ENCODE assay signal across 9 cellular contexts in the genomic region with DNA sequence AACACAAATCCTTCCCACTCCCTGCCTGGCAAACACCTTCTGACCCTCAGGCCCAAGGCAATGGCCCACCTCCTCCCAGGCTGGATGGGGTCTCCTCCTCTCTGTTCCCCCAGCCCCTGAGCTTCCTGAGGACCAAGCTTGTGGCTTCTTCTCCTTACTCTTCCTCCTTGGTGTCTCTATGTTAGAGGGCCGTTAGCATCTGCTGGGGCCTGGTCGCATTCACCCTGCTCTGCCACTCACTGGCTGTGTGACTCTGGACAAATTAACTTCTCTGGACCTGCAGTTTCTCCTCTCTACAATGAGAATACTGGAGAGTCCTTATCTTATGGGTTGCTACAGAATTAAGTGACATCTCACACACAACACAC. TPM values are rescaled to one million over a fixed set of nuclear protein-coding genes. Genes with fewer than 3 reads are reported as not detected.
DNase-seq lines count a peak whose midpoint lies in the region; ATAC-seq, FAIRE-seq and TF ChIP-seq lines count a peak whose summit lies in the region.
"Had no signal": no experiment of that assay in that cellular context is flagged by ENCODE, and none has a peak within 500 bp of the region (broad histone marks: within the 10 kb centered on the region; RNA-seq: fewer than 3 reads in every experiment).

No MANE protein-coding gene starts in this region.

- peak overlapping the region; percentile 93 for H3K27ac Mint-ChIP-seq in activated naive CD4-positive, alpha-beta T cell treated with anti-CD3 and anti-CD28 coated beads, Interleukin-2, amount 50 U/mL, for 24 hours
- peak overlapping the region; percentile 49 for H3K27ac Mint-ChIP-seq in type B pancreatic cell

- H3K23ac ChIP-seq in mesenchymal stem cell (ENCODE audit: low read length in 2 of 2), result peak overlapping the region; percentile 2 to 75

- ATAC-seq in GM12878 (no peak), HG03565 (IDR thresholded peaks at IDR 0.05; ENCODE audit: unreplicated experiment) (no peak), GM19455 (IDR thresholded peaks at IDR 0.05; ENCODE audit: unreplicated experiment) (no peak)

- TF ChIP-seq CTCF in GM12878 (IDR thresholded peaks at IDR 0.05 in 2 of 3, conservative IDR thresholded peaks at IDR 0.05 in 1 of 3; ENCODE audit: control insufficient read depth in 2 of 3, extremely low read depth in 1 of 3, insufficient read depth in 1 of 3, low read depth in 3 of 3, low read length in 3 of 3), result no peak
- TF ChIP-seq CTCF in type B pancreatic cell (conservative IDR thresholded peaks at IDR 0.05), result no peak

- WGBS in GM12878 (ENCODE audit: insufficient coverage, insufficient replicate concordance, low lambda C conversion rate, missing lambda C conversion rate), result 85% methylated on average over 2 of the region's 2 CpGs
- 45% methylated on average over 2 of the region's 2 CpGs for WGBS in mesenchymal stem cell

- H3K4me1 Mint-ChIP-seq in activated naive CD4-positive, alpha-beta T cell treated with anti-CD3 and anti-CD28 coated beads, Interleukin-2, amount 50 U/mL, for 24 hours, result peaks cover 49% of the 10 kb centered on the region
- H3K4me1 Mint-ChIP-seq in type B pancreatic cell (ENCODE audit: unreplicated experiment), result peaks cover 40% of the 10 kb centered on the region

- H2BK12ac ChIP-seq in mesenchymal stem cell (ENCODE audit: low read length in 2 of 2), result peak overlapping the region; percentile 97 to 99

- no TSS peak for BruUV-seq in GM12878 (replicated peaks; lab: Mats Ljungman, UMichigan)

- H3K4me3 ChIP-seq in GM12878 (no peak overlapping the region), mesenchymal stem cell (ENCODE audit: insufficient read depth in 1 of 2, low read depth in 1 of 2, low read length in 2 of 2) (peak overlapping the region in 1 of 2 experiments; percentile 92)

- H3K18ac ChIP-seq in mesenchymal stem cell (ENCODE audit: low read depth in 1 of 2, low read length in 2 of 2), result peak overlapping the region; percentile 96 to 100

- H3K27me3 ChIP-seq in GM12878 (replicated peaks in 1 of 2; ENCODE audit: control insufficient read depth in 2 of 2, insufficient read depth in 2 of 2, low read length in 1 of 2) (no peaks in the 10 kb centered on the region; a peak in 1 of 4 replicates), mesenchymal stem cell (ENCODE audit: control insufficient read depth in 1 of 2, insufficient read depth in 1 of 2, low read length in 2 of 2) (no peaks in the 10 kb centered on the region)

- H2BK120ac ChIP-seq in mesenchymal stem cell (ENCODE audit: low read depth, low read length), result peak overlapping the region; percentile 88

- no peaks in the 10 kb centered on the region for H3K79me2 ChIP-seq in GM12878 (ENCODE audit: control insufficient read depth, insufficient read depth, low read length)

- peak overlapping the region in 1 of 2 experiments; percentile 98 for H3K14ac ChIP-seq in mesenchymal stem cell (ENCODE audit: low read length in 2 of 2)

- no peak for TF ChIP-seq POLR2A in GM12878 (IDR thresholded peaks at IDR 0.05; ENCODE audit: low read depth, low read length)

- SMC1A ChIA-PET in GM12878 (lab: Charles Lee; ENCODE audit: uncharacterized antibody, unreplicated experiment), result no interaction called here

- no peak for TF ChIP-seq EP300 in GM12878 (IDR thresholded peaks at IDR 0.05; ENCODE audit: borderline replicate concordance in 1 of 2, control insufficient read depth in 1 of 2, low read depth in 2 of 2, low read length in 2 of 2)

- no peaks in the 10 kb centered on the region for H3K36me3 ChIP-seq in GM12878 (ENCODE audit: control insufficient read depth in 2 of 2, insufficient read depth in 2 of 2, low read length in 1 of 2)
- no peaks in the 10 kb centered on the region for H3K36me3 ChIP-seq in mesenchymal stem cell (ENCODE audit: control insufficient read depth in 1 of 2, insufficient read depth in 2 of 2, low read depth in 1 of 2, low read length in 2 of 2)

- H2AFZ ChIP-seq in GM12878 (ENCODE audit: control insufficient read depth, low read depth, low read length) (peak overlapping the region; percentile 82; the same call in 1 of the 2 replicates), mesenchymal stem cell (ENCODE audit: low read depth, low read length) (no peak overlapping the region)

- H3K27ac ChIP-seq in GM12878 (ENCODE audit: control insufficient read depth, insufficient read depth) (no peak overlapping the region), mesenchymal stem cell (ENCODE audit: low read length, poor library complexity, severe bottlenecking) (peak overlapping the region; percentile 99)

- no peaks in the 10 kb centered on the region for H3K9me3 ChIP-seq in GM12878 (replicated peaks; ENCODE audit: control insufficient read depth, insufficient read depth, low read length)
- H3K9me3 ChIP-seq in mesenchymal stem cell (ENCODE audit: control insufficient read depth, low read length), result no peaks in the 10 kb centered on the region

- H3K79me1 ChIP-seq in mesenchymal stem cell (replicated peaks; ENCODE audit: low read length, poor library complexity, severe bottlenecking), result peaks cover 4% of the 10 kb centered on the region

- H2BK5ac ChIP-seq in mesenchymal stem cell (ENCODE audit: low read depth, low read length, poor library complexity, severe bottlenecking), result peak overlapping the region; percentile 79

- H2BK15ac ChIP-seq in mesenchymal stem cell (ENCODE audit: low read depth, poor library complexity, severe bottlenecking), result peak overlapping the region; percentile 6

- no peaks in the 10 kb centered on the region for H3K27me3 Mint-ChIP-seq in activated naive CD4-positive, alpha-beta T cell treated with anti-CD3 and anti-CD28 coated beads, Interleukin-2, amount 50 U/mL, for 24 hours
- peaks cover 39% of the 10 kb centered on the region for H3K27me3 Mint-ChIP-seq in type B pancreatic cell

- H3K4me3 Mint-ChIP-seq in activated naive CD4-positive, alpha-beta T cell treated with anti-CD3 and anti-CD28 coated beads, Interleukin-2, amount 50 U/mL, for 24 hours, result peak overlapping the region; percentile 75
- H3K4me3 Mint-ChIP-seq in type B pancreatic cell, result peak overlapping the region; percentile 62

- H4K91ac ChIP-seq in mesenchymal stem cell (ENCODE audit: low read length), result peak overlapping the region; percentile 100

- CTCF ChIA-PET in GM12878 (lab: Yijun Ruan, JAX), result interaction anchor here (10.0 kb wide), 1 partner anchor 94 kb away, joined by 77 read pairs; no protein-coding TSS in a partner anchor

- no peak overlapping the region for H3K9ac ChIP-seq in GM12878 (ENCODE audit: control insufficient read depth, insufficient read depth, low read length)
- H3K9ac ChIP-seq in mesenchymal stem cell (ENCODE audit: low read length), result peak overlapping the region; percentile 84

- in situ Hi-C loops in GM12878 (cut with MboI), result no loop called here

- POLR2A ChIA-PET in GM12878 (lab: Charles Lee), result no interaction called here

- H3K9me3 Mint-ChIP-seq in activated naive CD4-positive, alpha-beta T cell treated with anti-CD3 and anti-CD28 coated beads, Interleukin-2, amount 50 U/mL, for 24 hours, result no peaks in the 10 kb centered on the region
- no peaks in the 10 kb centered on the region for H3K9me3 Mint-ChIP-seq in type B pancreatic cell

- peak overlapping the region; percentile 71; the same call in 1 of the 2 replicates for H3K4me2 ChIP-seq in GM12878 (ENCODE audit: control insufficient read depth, insufficient read depth)
- no peak overlapping the region for H3K4me2 ChIP-seq in mesenchymal stem cell (ENCODE audit: low read length, poor library complexity, severe bottlenecking)

- RAD21 ChIA-PET in GM12878 (lab: Charles Lee; ENCODE audit: unreplicated experiment), result no interaction called here

- no peak for FAIRE-seq in GM12878 (lab: Jason Lieb, UNC)

- H3K36me3 Mint-ChIP-seq in activated naive CD4-positive, alpha-beta T cell treated with anti-CD3 and anti-CD28 coated beads, Interleukin-2, amount 50 U/mL, for 24 hours, result no peaks in the 10 kb centered on the region
- H3K36me3 Mint-ChIP-seq in type B pancreatic cell, result no peaks in the 10 kb centered on the region

- TF ChIP-seq RAD21 in GM12878 (IDR thresholded peaks at IDR 0.05; ENCODE audit: insufficient read depth, low read depth, low read length), result no peak

- intact Hi-C loops in GM12878 (cut with micrococcal nuclease; ENCODE audit: unreplicated experiment), result loop anchor here (1.0 kb wide), 1 partner anchor 23 kb away; no protein-coding TSS in a partner anchor

- no peaks in the 10 kb centered on the region for H4K20me1 ChIP-seq in GM12878 (ENCODE audit: control insufficient read depth, insufficient read depth)

- peak overlapping the region; percentile 100 for H4K8ac ChIP-seq in mesenchymal stem cell (ENCODE audit: low read length)

- peak overlapping the region; percentile 34 for H2AK5ac ChIP-seq in mesenchymal stem cell (ENCODE audit: low read length, severe bottlenecking)

- H3K4ac ChIP-seq in mesenchymal stem cell (ENCODE audit: low read depth in 1 of 2, low read length in 2 of 2), result peak overlapping the region; percentile 99 to 100

- DNase-seq in activated naive CD4-positive, alpha-beta T cell (lab: John Stamatoyannopoulos, UW), result no peak
- no peak for DNase-seq in GM12878 (ENCODE audit: low read depth, low spot score)
- no peak for DNase-seq in mesenchymal stem cell
- no peak for DNase-seq in type B pancreatic cell (ENCODE audit: extremely low spot score, unreplicated experiment)
- no peak for DNase-seq in GM19240 (ENCODE audit: insufficient read length, low spot score)

- H3K4me1 ChIP-seq in GM12878 (ENCODE audit: control insufficient read depth, insufficient read depth, low read length) (peaks cover 25% of the 10 kb centered on the region), mesenchymal stem cell (ENCODE audit: control insufficient read depth, insufficient read depth, low read depth, low read length) (peaks cover 34% of the 10 kb centered on the region)

RNA-seq across cellular contexts. Expression of gene MT2A, which starts 0.7 kb away (rescaled TPM):
- total RNA-seq in GM12878 (2013; cell fraction: nucleolus; rRNA removed), result 5.4 and 5.6 TPM in 2 replicates
- total RNA-seq in GM12878 (2014; rRNA removed) (19.0 and 20.1 TPM in 2 replicates), GM12878 (2014; rRNA removed; fragmentation: Illumina TruSeq; extraction: Trizol) (10.7 and 12.7 TPM in 2 replicates), GM12878 (2021) (44.8 and 54.8 TPM in 2 replicates), type B pancreatic cell (ENCODE audit: low replicate concordance) (18.2 and 21.4 TPM in 2 replicates)
- 2.0 TPM for polyA plus RNA-seq in GM12878 (2011; ENCODE audit: low read depth)
- polyA plus RNA-seq in GM12878 (2011; rRNA removed) (8.1 and 11.3 TPM in 2 replicates), GM12878 (2014; fragmentation: Illumina TruSeq; extraction: Trizol) (0.41 and 7.3 TPM in 2 replicates), GM12878 (2014; fragmentation: Nextera tagmentation; extraction: Ambion mirVana) (10 to 100 TPM; 56.3 to 75.3 TPM), GM12878 (2014; rRNA removed) (52.3 and 59.0 TPM in 2 replicates), GM12878 (2016; fragmentation: Nextera tagmentation; extraction: Ambion mirVana) (100 to 1,000 TPM; 270 to 271 TPM)
- 17.2 and 28.6 TPM in 2 replicates for polyA plus RNA-seq in GM12878 (2011; cell fraction: cytosol; rRNA removed)
- 19.9 and 26.7 TPM in 2 replicates for polyA plus RNA-seq in GM12878 (2011; cell fraction: nucleus; rRNA removed)
- polyA plus RNA-seq in GM12878 (2012), result 36.2 and 51.8 TPM in 2 replicates
- polyA minus RNA-seq in GM12878 (2011; rRNA and poly(A)+ RNA removed), result 6.4 and 16.9 TPM in 2 replicates
- polyA minus RNA-seq in GM12878 (2011; cell fraction: cytosol; rRNA and poly(A)+ RNA removed), result 22.2 and 29.9 TPM in 2 replicates
- polyA minus RNA-seq in GM12878 (2011; cell fraction: nucleus; rRNA and poly(A)+ RNA removed), result 6.8 and 8.8 TPM in 2 replicates
- 1,482 TPM for polyA plus RNA-seq in mesenchymal stem cell (2013, experiment 1 of 2)
- 1,482 TPM for polyA plus RNA-seq in mesenchymal stem cell (2013, experiment 2 of 2)

RNA-seq across cellular contexts. Expression of gene MT1E, which starts 17.9 kb away (rescaled TPM):
- not detected in 2 replicates for total RNA-seq in GM12878 (2013; cell fraction: nucleolus; rRNA removed)
- 10.0 and 11.0 TPM in 2 replicates for total RNA-seq in GM12878 (2014; rRNA removed)
- 7.6 and 7.9 TPM in 2 replicates for total RNA-seq in GM12878 (2014; rRNA removed; fragmentation: Illumina TruSeq; extraction: Trizol)
- total RNA-seq in GM12878 (2021), result 10.6 and 12.7 TPM in 2 replicates
- not detected for polyA plus RNA-seq in GM12878 (2011; ENCODE audit: low read depth)
- 16.8 and 18.2 TPM in 2 replicates for polyA plus RNA-seq in GM12878 (2011; rRNA removed)
- 75.7 and 90.2 TPM in 2 replicates for polyA plus RNA-seq in GM12878 (2011; cell fraction: cytosol; rRNA removed)
- polyA plus RNA-seq in GM12878 (2011; cell fraction: nucleus; rRNA removed), result 49.1 and 65.0 TPM in 2 replicates
- polyA plus RNA-seq in GM12878 (2012), result 3.3 and 5.2 TPM in 2 replicates
- polyA plus RNA-seq in GM12878 (2014; fragmentation: Illumina TruSeq; extraction: Trizol), result 0.48 and 5.8 TPM in 2 replicates
- polyA plus RNA-seq in GM12878 (2014; fragmentation: Nextera tagmentation; extraction: Ambion mirVana), result 10 to 100 TPM; 17.7 to 20.7 TPM
- 16.2 and 18.8 TPM in 2 replicates for polyA plus RNA-seq in GM12878 (2014; rRNA removed)
- 10 to 100 TPM; 20.1 to 22.3 TPM for polyA plus RNA-seq in GM12878 (2016; fragmentation: Nextera tagmentation; extraction: Ambion mirVana)
- 11.3 and 52.1 TPM in 2 replicates for polyA minus RNA-seq in GM12878 (2011; rRNA and poly(A)+ RNA removed)
- polyA minus RNA-seq in GM12878 (2011; cell fraction: cytosol; rRNA and poly(A)+ RNA removed), result 19.8 and 20.5 TPM in 2 replicates
- 8.7 and 9.7 TPM in 2 replicates for polyA minus RNA-seq in GM12878 (2011; cell fraction: nucleus; rRNA and poly(A)+ RNA removed)
- 93.8 TPM for polyA plus RNA-seq in mesenchymal stem cell (2013, experiment 1 of 2)
- 92.9 TPM for polyA plus RNA-seq in mesenchymal stem cell (2013, experiment 2 of 2)
- 7.8 and 12.5 TPM in 2 replicates for total RNA-seq in type B pancreatic cell (ENCODE audit: low replicate concordance)

RNA-seq across cellular contexts. Expression of gene MT3, which starts 18.3 kb away (rescaled TPM):
- not detected in 2 replicates for total RNA-seq in GM12878 (2013; cell fraction: nucleolus; rRNA removed)
- total RNA-seq in GM12878 (2014; rRNA removed) (not detected in 2 replicates), GM12878 (2014; rRNA removed; fragmentation: Illumina TruSeq; extraction: Trizol) (not detected in 2 replicates), GM12878 (2021) (not detected in 2 replicates), type B pancreatic cell (ENCODE audit: low replicate concordance) (not detected in 2 replicates)
- not detected for polyA plus RNA-seq in GM12878 (2011; ENCODE audit: low read depth)
- polyA plus RNA-seq in GM12878 (2011; rRNA removed) (0.24 and 0.41 TPM in 2 replicates), GM12878 (2014; fragmentation: Illumina TruSeq; extraction: Trizol) (not detected in 2 replicates), GM12878 (2014; fragmentation: Nextera tagmentation; extraction: Ambion mirVana) (not detected), GM12878 (2014; rRNA removed) (not detected in 2 replicates), GM12878 (2016; fragmentation: Nextera tagmentation; extraction: Ambion mirVana) (not detected)
- 0.33 and 0.46 TPM in 2 replicates for polyA plus RNA-seq in GM12878 (2011; cell fraction: cytosol; rRNA removed)
- polyA plus RNA-seq in GM12878 (2011; cell fraction: nucleus; rRNA removed), result 0.25 TPM in 1 of 2 replicates, not detected in the other
- 1.00 TPM in 1 of 2 replicates, not detected in the other for polyA plus RNA-seq in GM12878 (2012)
- not detected in 2 replicates for polyA minus RNA-seq in GM12878 (2011; rRNA and poly(A)+ RNA removed)
- not detected in 2 replicates for polyA minus RNA-seq in GM12878 (2011; cell fraction: cytosol; rRNA and poly(A)+ RNA removed)
- polyA minus RNA-seq in GM12878 (2011; cell fraction: nucleus; rRNA and poly(A)+ RNA removed), result not detected in 2 replicates
- polyA plus RNA-seq in mesenchymal stem cell (2013, experiment 1 of 2), result not detected
- 0.18 TPM for polyA plus RNA-seq in mesenchymal stem cell (2013, experiment 2 of 2)
- total RNA-seq: Daoy had no signal

RNA-seq across cellular contexts. Expression of gene MT1M, which starts 24.8 kb away (rescaled TPM):
- total RNA-seq in GM12878 (2013; cell fraction: nucleolus; rRNA removed), result not detected in 2 replicates
- total RNA-seq in GM12878 (2014; rRNA removed) (not detected in 2 replicates), GM12878 (2014; rRNA removed; fragmentation: Illumina TruSeq; extraction: Trizol) (not detected in 2 replicates), GM12878 (2021) (not detected in 2 replicates), type B pancreatic cell (ENCODE audit: low replicate concordance) (not detected in 2 replicates)
- not detected for polyA plus RNA-seq in GM12878 (2011; ENCODE audit: low read depth)
- polyA plus RNA-seq in GM12878 (2011; rRNA removed) (not detected in 2 replicates), GM12878 (2014; fragmentation: Illumina TruSeq; extraction: Trizol) (not detected in 2 replicates), GM12878 (2014; fragmentation: Nextera tagmentation; extraction: Ambion mirVana) (not detected), GM12878 (2014; rRNA removed) (not detected in 2 replicates), GM12878 (2016; fragmentation: Nextera tagmentation; extraction: Ambion mirVana) (not detected)
- polyA plus RNA-seq in GM12878 (2011; cell fraction: cytosol; rRNA removed), result not detected in 2 replicates
- not detected in 2 replicates for polyA plus RNA-seq in GM12878 (2011; cell fraction: nucleus; rRNA removed)
- not detected in 2 replicates for polyA plus RNA-seq in GM12878 (2012)
- polyA minus RNA-seq in GM12878 (2011; rRNA and poly(A)+ RNA removed), result not detected in 2 replicates
- not detected in 2 replicates for polyA minus RNA-seq in GM12878 (2011; cell fraction: cytosol; rRNA and poly(A)+ RNA removed)
- not detected in 2 replicates for polyA minus RNA-seq in GM12878 (2011; cell fraction: nucleus; rRNA and poly(A)+ RNA removed)
- polyA plus RNA-seq in mesenchymal stem cell (2013, experiment 1 of 2), result 0.08 TPM
- polyA plus RNA-seq in mesenchymal stem cell (2013, experiment 2 of 2), result not detected

RNA-seq across cellular contexts. Expression of gene MT1A, which starts 30.8 kb away (rescaled TPM):
- total RNA-seq in GM12878 (2013; cell fraction: nucleolus; rRNA removed), result not detected in 2 replicates
- not detected in 2 replicates for total RNA-seq in GM12878 (2014; rRNA removed)
- not detected in 2 replicates for total RNA-seq in GM12878 (2014; rRNA removed; fragmentation: Illumina TruSeq; extraction: Trizol)
- not detected in 2 replicates for total RNA-seq in GM12878 (2021)
- not detected for polyA plus RNA-seq in GM12878 (2011; ENCODE audit: low read depth)
- polyA plus RNA-seq in GM12878 (2011; rRNA removed), result not detected in 2 replicates
- polyA plus RNA-seq in GM12878 (2011; cell fraction: cytosol; rRNA removed), result not detected in 2 replicates
- polyA plus RNA-seq in GM12878 (2011; cell fraction: nucleus; rRNA removed), result not detected in 2 replicates
- not detected in 2 replicates for polyA plus RNA-seq in GM12878 (2012)
- polyA plus RNA-seq in GM12878 (2014; fragmentation: Illumina TruSeq; extraction: Trizol), result not detected in 2 replicates
- polyA plus RNA-seq in GM12878 (2014; fragmentation: Nextera tagmentation; extraction: Ambion mirVana), result not detected
- polyA plus RNA-seq in GM12878 (2014; rRNA removed), result not detected in 2 replicates
- polyA plus RNA-seq in GM12878 (2016; fragmentation: Nextera tagmentation; extraction: Ambion mirVana), result not detected
- not detected in 2 replicates for polyA minus RNA-seq in GM12878 (2011; rRNA and poly(A)+ RNA removed)
- polyA minus RNA-seq in GM12878 (2011; cell fraction: cytosol; rRNA and poly(A)+ RNA removed), result not detected in 2 replicates
- not detected in 2 replicates for polyA minus RNA-seq in GM12878 (2011; cell fraction: nucleus; rRNA and poly(A)+ RNA removed)
- 0.68 TPM for polyA plus RNA-seq in mesenchymal stem cell (2013, experiment 1 of 2)
- 0.60 TPM for polyA plus RNA-seq in mesenchymal stem cell (2013, experiment 2 of 2)
- not detected in 2 replicates for total RNA-seq in type B pancreatic cell (ENCODE audit: low replicate concordance)
- total RNA-seq: Daoy had no signal
